In the genomic region with DNA sequence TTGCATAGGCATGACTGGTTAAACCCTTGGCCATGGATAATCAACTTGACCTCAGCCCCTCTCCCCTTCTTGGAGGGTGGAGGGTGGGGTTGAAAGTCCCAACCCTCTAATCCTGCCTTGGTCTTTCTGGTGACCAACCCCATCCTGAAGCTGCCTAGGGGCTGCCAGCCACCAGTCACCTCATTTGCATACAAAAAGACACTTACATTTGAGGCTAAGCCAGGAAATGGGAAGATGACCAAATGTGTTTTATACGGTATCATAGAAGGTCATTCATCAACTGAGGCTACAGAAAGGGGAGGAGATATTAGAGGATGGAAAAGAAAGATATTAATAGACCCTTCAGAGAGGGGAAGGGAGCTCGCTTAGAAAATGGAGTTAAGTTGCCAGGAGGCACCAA, we compare ENCODE assay signal across 1 cellular context.
TF ChIP-seq lines count a peak whose summit lies in the region.

No MANE protein-coding gene starts in this region.

TF ChIP-seq in SK-N-SH, 30 proteins besides CTCF, POLR2A, EP300 and RAD21 (continued from another document):
- TF ChIP-seq EZH2phosphoT487 (IDR thresholded peaks at IDR 0.05; ENCODE audit: borderline replicate concordance, low read depth) (no peak), RFX5 (IDR thresholded peaks at IDR 0.05; ENCODE audit: low read length) (no peak), GABPA (IDR thresholded peaks at IDR 0.05; ENCODE audit: low read depth) (no peak)
- TF ChIP-seq, protein P1, sequence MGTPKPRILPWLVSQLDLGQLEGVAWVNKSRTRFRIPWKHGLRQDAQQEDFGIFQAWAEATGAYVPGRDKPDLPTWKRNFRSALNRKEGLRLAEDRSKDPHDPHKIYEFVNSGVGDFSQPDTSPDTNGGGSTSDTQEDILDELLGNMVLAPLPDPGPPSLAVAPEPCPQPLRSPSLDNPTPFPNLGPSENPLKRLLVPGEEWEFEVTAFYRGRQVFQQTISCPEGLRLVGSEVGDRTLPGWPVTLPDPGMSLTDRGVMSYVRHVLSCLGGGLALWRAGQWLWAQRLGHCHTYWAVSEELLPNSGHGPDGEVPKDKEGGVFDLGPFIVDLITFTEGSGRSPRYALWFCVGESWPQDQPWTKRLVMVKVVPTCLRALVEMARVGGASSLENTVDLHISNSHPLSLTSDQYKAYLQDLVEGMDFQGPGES (IDR thresholded peaks at IDR 0.05; ENCODE audit: low read depth, low read length) = no peak
